ENCODE assay signal across 9 cellular contexts in the genomic region with DNA sequence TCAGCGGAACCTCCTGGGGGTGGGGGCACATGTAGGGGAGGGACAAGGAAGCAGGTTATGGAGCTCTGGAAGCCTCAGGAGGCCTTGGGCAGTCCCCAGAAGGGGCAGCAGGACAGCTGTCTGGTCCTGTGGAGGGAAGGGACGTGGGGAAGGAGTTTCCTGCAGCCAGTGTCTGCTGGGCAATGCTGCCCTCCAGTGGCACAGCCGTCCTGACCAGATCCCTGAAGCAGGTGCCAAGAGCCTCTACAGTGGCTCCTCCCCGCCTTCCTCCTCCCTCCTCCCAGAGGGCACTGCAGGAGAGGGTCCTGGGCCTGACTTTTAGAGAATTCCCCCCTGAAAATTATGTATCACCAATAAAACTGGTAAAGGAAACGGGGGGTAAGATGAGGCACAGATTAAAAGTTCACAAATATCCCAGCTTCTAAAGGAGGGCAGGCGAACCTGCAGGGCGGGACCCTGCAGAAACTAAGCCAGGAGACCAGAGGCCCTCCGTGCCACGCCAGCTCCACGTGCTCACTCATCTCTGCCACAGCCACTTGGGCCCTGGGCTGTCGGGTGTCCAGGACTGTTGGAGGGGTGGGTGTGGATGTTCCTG.
A peak's percentile ranks its signal among the peaks of the same experiment; 100 is the strongest.
DNase-seq lines count a peak whose midpoint lies in the region; ATAC-seq and TF ChIP-seq lines count a peak whose summit lies in the region.
"Had no signal": no experiment of that assay in that cellular context is flagged by ENCODE, and none has a peak within 500 bp of the region (broad histone marks: within the 10 kb centered on the region; RNA-seq: fewer than 3 reads in every experiment).

No MANE protein-coding gene starts in this region.

- no peaks in the 10 kb centered on the region for H3K9me3 ChIP-seq in left lung
- H3K9me3 ChIP-seq in esophagus squamous epithelium: no peaks in the 10 kb centered on the region
- H3K9me3 ChIP-seq: upper lobe of left lung had no signal

- TF ChIP-seq CTCF in left lung (IDR thresholded peaks at IDR 0.05) (peak; percentile 11 to 18), esophagus squamous epithelium (IDR thresholded peaks at IDR 0.05) (peak in 3 of 6 experiments; percentile 17 to 53 (median 38))

- WGBS in esophagus squamous epithelium, 2 donors: 65 to 69% methylated on average over 9 to 10 of the region's 11 CpGs

- no peaks in the 10 kb centered on the region for H3K4me1 ChIP-seq in left lung
- peaks cover 0 to 7% (median 6%) of the 10 kb centered on the region in 3 donors for H3K4me1 ChIP-seq in esophagus squamous epithelium
- H3K4me1 ChIP-seq: upper lobe of left lung had no signal

- TF ChIP-seq POLR2A in esophagus squamous epithelium (IDR thresholded peaks at IDR 0.05): no peak

- H3K4me3 ChIP-seq in left lung: no peak overlapping the region
- H3K4me3 ChIP-seq in esophagus squamous epithelium: no peak overlapping the region
- H3K4me3 ChIP-seq: upper lobe of left lung had no signal

- DNase-seq in Right ventricle myocardium inferior (ENCODE audit: missing footprints): no peak
- DNase-seq in cardiac septum (ENCODE audit: low spot score): no peak
- peak; percentile 62 for DNase-seq in NCI-H226
- DNase-seq in caudate nucleus (lab: John Stamatoyannopoulos, UW): peak in 60 of 61 donors; percentile 12 to 89 (median 64)
- DNase-seq in left lung: no peak
- no peak for DNase-seq in esophagus squamous epithelium (lab: John Stamatoyannopoulos, UW)

- H3K36me3 ChIP-seq in left lung: peaks cover 0 to 100% of the 10 kb centered on the region in 2 donors
- peaks cover 28 to 100% (median 34%) of the 10 kb centered on the region in 3 donors for H3K36me3 ChIP-seq in esophagus squamous epithelium

- peak; percentile 55 for ATAC-seq in Right ventricle myocardium inferior
- ATAC-seq in left lung: peak; percentile 62
- no peak for ATAC-seq in HG02852 (IDR thresholded peaks at IDR 0.05; ENCODE audit: unreplicated experiment)
- ATAC-seq in GM19452 (IDR thresholded peaks at IDR 0.05; ENCODE audit: unreplicated experiment): no peak

- H3K27me3 ChIP-seq in left lung (no peaks in the 10 kb centered on the region), esophagus squamous epithelium (no peaks in the 10 kb centered on the region)
- H3K27me3 ChIP-seq: upper lobe of left lung had no signal

- intact Hi-C loops in Right ventricle myocardium inferior (cut with DNase I): loop anchor here (1.0 kb wide), 1 partner anchor 71 kb away; no protein-coding TSS in a partner anchor
- intact Hi-C loops in cardiac septum (cut with DNase I): loop anchor here (5.0 kb wide), 1 partner anchor 69 kb away; no protein-coding TSS in a partner anchor
- intact Hi-C loops in left lung (cut with DNase I): no loop called here
- intact Hi-C loops in esophagus squamous epithelium (cut with DNase I): no loop called here

- H3K27ac ChIP-seq in caudate nucleus (ENCODE audit: low read depth, low read length) (no peak overlapping the region), left lung (no peak overlapping the region), esophagus squamous epithelium (no peak overlapping the region)
- H3K27ac ChIP-seq: upper lobe of left lung had no signal

Comparison
In these comparisons a context has a peak if more than half of its experiments do, and no peak if none do; other contexts are left out.
1. ATAC-seq: peak in Right ventricle myocardium inferior (single experiment) and left lung (single experiment); none in HG02852 (single experiment) and GM19452 (single experiment).
2. DNase-seq: peak in NCI-H226 (single experiment) and caudate nucleus (60 of 61); none in Right ventricle myocardium inferior (single experiment), cardiac septum (single experiment), left lung (0 of 2) and esophagus squamous epithelium (single experiment).
3. intact Hi-C loops: an anchor here in Right ventricle myocardium inferior (1.0 kb wide) and cardiac septum (5.0 kb wide); none called in left lung and esophagus squamous epithelium.